Comparison of ENCODE assay signal across 9 cellular contexts in the genomic region with DNA sequence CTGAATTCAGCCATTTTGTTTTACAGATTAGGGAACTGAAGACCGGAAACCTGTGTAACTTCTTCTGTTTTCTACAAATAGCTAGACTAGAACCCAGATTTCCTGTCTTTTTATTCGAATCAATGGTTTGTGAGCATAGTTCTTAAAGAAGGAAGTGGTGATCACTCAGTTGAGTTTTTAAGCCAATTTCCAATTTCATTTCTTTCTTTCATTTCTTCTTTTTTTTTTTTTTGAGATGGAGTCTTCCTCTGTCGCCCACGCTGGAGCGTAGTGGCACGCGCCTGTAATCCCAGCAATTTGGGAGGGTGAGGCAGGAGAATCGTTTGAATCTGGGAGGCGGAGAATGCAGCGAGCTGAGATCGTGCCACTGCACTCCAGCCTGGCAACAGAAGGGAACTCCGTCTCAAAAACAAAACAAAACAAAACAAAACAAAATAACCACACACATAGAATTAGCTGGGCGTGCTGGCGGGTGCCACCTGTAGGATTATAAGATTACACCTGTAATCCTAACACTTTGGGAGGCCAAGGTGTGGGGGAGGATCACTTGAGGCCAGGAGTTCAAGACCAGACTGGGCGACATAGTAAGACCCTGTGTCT. TPM values are rescaled to one million over a fixed set of nuclear protein-coding genes. Genes with fewer than 3 reads are reported as not detected.
A peak's percentile ranks its signal among the peaks of the same experiment; 100 is the strongest.
DNase-seq lines count a peak whose midpoint lies in the region; ATAC-seq, FAIRE-seq and TF ChIP-seq lines count a peak whose summit lies in the region.
"Had no signal": no experiment of that assay in that cellular context is flagged by ENCODE, and none has a peak within 500 bp of the region (broad histone marks: within the 10 kb centered on the region; RNA-seq: fewer than 3 reads in every experiment).

No MANE protein-coding gene starts in this region.

- peak overlapping the region; percentile 84 for H3K4me3 Mint-ChIP-seq in activated T-helper 17 cell treated with anti-CD3 and anti-CD28 coated beads, Interleukin-2, amount 50 U/mL, for 72 hours
- peak overlapping the region; percentile 93 for H3K4me3 Mint-ChIP-seq in stimulated activated memory B cell treated with anti-CD40 and anti-IgM and Interleukin-4, amounts not matched to agents 10 μg/mL and 1 μg/mL and 100 μg/mL, for 72 hours
- no peak overlapping the region for H3K4me3 Mint-ChIP-seq in Calu3 (ENCODE audit: low read depth, unreplicated experiment)

- no peak for FAIRE-seq in urothelium cell line (lab: Jason Lieb, UNC)

- H3K27ac Mint-ChIP-seq in activated T-helper 17 cell treated with anti-CD3 and anti-CD28 coated beads, Interleukin-2, amount 50 U/mL, for 72 hours: peak overlapping the region; percentile 96
- peak overlapping the region; percentile 98 for H3K27ac Mint-ChIP-seq in stimulated activated memory B cell treated with anti-CD40 and anti-IgM and Interleukin-4, amounts not matched to agents 10 μg/mL and 1 μg/mL and 100 μg/mL, for 72 hours
- no peak overlapping the region for H3K27ac Mint-ChIP-seq in Calu3 (ENCODE audit: unreplicated experiment)

- H2AFZ ChIP-seq in Karpas-422 (ENCODE audit: low read length): peak overlapping the region; percentile 64

- no peak for TF ChIP-seq CTCF in Calu3 (IDR thresholded peaks at IDR 0.05; ENCODE audit: unreplicated experiment)

- H3K9me3 ChIP-seq in Karpas-422 (ENCODE audit: low read length): no peaks in the 10 kb centered on the region

- peak; percentile 5 for ATAC-seq in activated T-helper 17 cell treated with anti-CD3 and anti-CD28 coated beads, Interleukin-2, amount 50 U/mL, for 72 hours (replicated peaks)
- peak; percentile 75 for ATAC-seq in stimulated activated memory B cell treated with anti-CD40 and anti-IgM and Interleukin-4, amounts not matched to agents 10 μg/mL and 1 μg/mL and 100 μg/mL, for 72 hours
- ATAC-seq in HG02623 (IDR thresholded peaks at IDR 0.05; ENCODE audit: unreplicated experiment): no peak

- no TSS peak for BruUV-seq in Calu3 (replicated peaks; lab: Mats Ljungman, UMichigan)

- H3K9ac ChIP-seq in Karpas-422 (ENCODE audit: low read length): no peak overlapping the region

- H3K79me2 ChIP-seq in Karpas-422 (ENCODE audit: low read length): peaks cover 20% of the 10 kb centered on the region

- H3K4me1 ChIP-seq in Karpas-422 (ENCODE audit: low read length): peaks cover 39% of the 10 kb centered on the region

- H3K36me3 ChIP-seq in Karpas-422 (ENCODE audit: insufficient read depth, low read length): peaks cover 3% of the 10 kb centered on the region; the same call in 1 of the 2 replicates

- H3K9me3 Mint-ChIP-seq in activated T-helper 17 cell treated with anti-CD3 and anti-CD28 coated beads, Interleukin-2, amount 50 U/mL, for 72 hours: no peaks in the 10 kb centered on the region
- H3K9me3 Mint-ChIP-seq in stimulated activated memory B cell treated with anti-CD40 and anti-IgM and Interleukin-4, amounts not matched to agents 10 μg/mL and 1 μg/mL and 100 μg/mL, for 72 hours: peaks cover 2% of the 10 kb centered on the region
- H3K9me3 Mint-ChIP-seq in Calu3 (ENCODE audit: low read depth, unreplicated experiment): no peaks in the 10 kb centered on the region

- CTCF ChIA-PET in Calu3 (lab: Charles Lee): no interaction called here

- H3K9me2 ChIP-seq in Karpas-422 (replicated peaks; ENCODE audit: insufficient read depth, low read length): no peaks in the 10 kb centered on the region

- H3K27me3 Mint-ChIP-seq in activated T-helper 17 cell treated with anti-CD3 and anti-CD28 coated beads, Interleukin-2, amount 50 U/mL, for 72 hours: no peaks in the 10 kb centered on the region
- no peaks in the 10 kb centered on the region for H3K27me3 Mint-ChIP-seq in stimulated activated memory B cell treated with anti-CD40 and anti-IgM and Interleukin-4, amounts not matched to agents 10 μg/mL and 1 μg/mL and 100 μg/mL, for 72 hours
- H3K27me3 Mint-ChIP-seq in Calu3 (ENCODE audit: unreplicated experiment): no peaks in the 10 kb centered on the region

- peak overlapping the region; percentile 41; the same call in 1 of the 2 replicates for H3K4me3 ChIP-seq in Karpas-422 (ENCODE audit: low read length)

- H3K27ac ChIP-seq in Karpas-422 (ENCODE audit: low read length): peak overlapping the region; percentile 76
- H3K27ac ChIP-seq: 22Rv1 had no signal

- peak overlapping the region; percentile 38 for H3K4me2 ChIP-seq in Karpas-422 (ENCODE audit: low read depth, low read length, poor library complexity, severe bottlenecking)

- intact Hi-C loops in Calu3 (cut with micrococcal nuclease; ENCODE audit: unreplicated experiment): no loop called here

- peaks cover 12% of the 10 kb centered on the region for H3K4me1 Mint-ChIP-seq in activated T-helper 17 cell treated with anti-CD3 and anti-CD28 coated beads, Interleukin-2, amount 50 U/mL, for 72 hours
- H3K4me1 Mint-ChIP-seq in stimulated activated memory B cell treated with anti-CD40 and anti-IgM and Interleukin-4, amounts not matched to agents 10 μg/mL and 1 μg/mL and 100 μg/mL, for 72 hours: peaks cover 37% of the 10 kb centered on the region
- peaks cover 5% of the 10 kb centered on the region for H3K4me1 Mint-ChIP-seq in Calu3 (ENCODE audit: low read depth, unreplicated experiment)

- H3K27me3 ChIP-seq in Karpas-422 (ENCODE audit: low read length): no peaks in the 10 kb centered on the region

- H3K36me3 Mint-ChIP-seq in activated T-helper 17 cell treated with anti-CD3 and anti-CD28 coated beads, Interleukin-2, amount 50 U/mL, for 72 hours (ENCODE audit: low read depth): peaks cover 10% of the 10 kb centered on the region
- H3K36me3 Mint-ChIP-seq in stimulated activated memory B cell treated with anti-CD40 and anti-IgM and Interleukin-4, amounts not matched to agents 10 μg/mL and 1 μg/mL and 100 μg/mL, for 72 hours: peaks cover 3% of the 10 kb centered on the region
- peaks cover 22% of the 10 kb centered on the region for H3K36me3 Mint-ChIP-seq in Calu3 (ENCODE audit: insufficient read depth, unreplicated experiment)

- DNase-seq in DMS53 (lab: John Stamatoyannopoulos, UW) (peak; percentile 22), DMS53 treated with DMSO at 0.1 percent for 48 hours (lab: John Stamatoyannopoulos, UW; ENCODE audit: unreplicated experiment) (no peak), Karpas-422 (peak; percentile 86), Calu3 (no peak), urothelium cell line (ENCODE audit: low spot score) (no peak)

- no peaks in the 10 kb centered on the region; the same call in 1 of the 2 replicates for H4K20me1 ChIP-seq in Karpas-422 (ENCODE audit: insufficient read depth, low read depth, low read length)

RNA-seq across cellular contexts. Expression of a gene that starts 3.0 kb away (rescaled TPM):
- total RNA-seq in Karpas-422 (2014; rRNA removed; shearing (Covaris generic); ENCODE audit: low replicate concordance): 73.7 and 96.9 TPM in 2 replicates
- total RNA-seq in activated T-helper 17 cell treated with anti-CD3 and anti-CD28 coated beads, Interleukin-2, amount 50 U/mL, for 72 hours: 100 to 1,000 TPM in 1 of 2 donors, 10 to 100 TPM in 1; 71.3 to 130 TPM
- 101 and 106 TPM in 2 replicates for total RNA-seq in Calu3 (2022)

RNA-seq across cellular contexts. Expression of a gene that starts 18.6 kb away (rescaled TPM):
- total RNA-seq in Karpas-422 (2014; rRNA removed; shearing (Covaris generic); ENCODE audit: low replicate concordance): 4.2 and 4.5 TPM in 2 replicates
- total RNA-seq in activated T-helper 17 cell treated with anti-CD3 and anti-CD28 coated beads, Interleukin-2, amount 50 U/mL, for 72 hours: 10 to 100 TPM; 31.0 to 67.6 TPM
- total RNA-seq in Calu3 (2022): 24.4 and 33.9 TPM in 2 replicates

Comparison
In these comparisons a context has a peak if more than half of its experiments do, and no peak if none do; other contexts are left out.
1. DNase-seq: peak in DMS53 (single experiment) and Karpas-422 (single experiment); none in DMS53 treated with DMSO at 0.1 percent for 48 hours (single experiment), Calu3 (single experiment) and urothelium cell line (single experiment).